ENCODE assay signal across 1 cellular context in genomic region chr7:70285176-70285575, GRCh38.
TF ChIP-seq lines count a peak whose summit lies in the region.

No MANE protein-coding gene starts in this region.

TF ChIP-seq in GM23338, 12 proteins besides CTCF, POLR2A, EP300 and RAD21 (continued from another document):
- no peak for TF ChIP-seq ETS1 (IDR thresholded peaks at IDR 0.05)
- no peak for TF ChIP-seq EZH2phosphoT487 (IDR thresholded peaks at IDR 0.05; ENCODE audit: unreplicated experiment)
- no peak for TF ChIP-seq NANOG (IDR thresholded peaks at IDR 0.05; ENCODE audit: borderline replicate concordance)
- TF ChIP-seq ZNF331 (CRISPR knock-in tag; IDR thresholded peaks at IDR 0.05; ENCODE audit: low read depth): no peak
- no peak for TF ChIP-seq POLR2AphosphoS5 (IDR thresholded peaks at IDR 0.05; ENCODE audit: low read depth)
- TF ChIP-seq ZNF114 (CRISPR knock-in tag; IDR thresholded peaks at IDR 0.05): no peak
